8 cellular contexts compared by ENCODE assay signal in genomic region chr6:64330694-64331309, GRCh38.
DNase-seq lines count a peak whose midpoint lies in the region; ATAC-seq and TF ChIP-seq lines count a peak whose summit lies in the region.

No MANE protein-coding gene starts in this region.

- peaks cover 11% of the 10 kb centered on the region for H3K36me3 Mint-ChIP-seq in glutamatergic neuron (ENCODE audit: unreplicated experiment)

- peaks cover 1% of the 10 kb centered on the region for H3K27me3 Mint-ChIP-seq in glutamatergic neuron (ENCODE audit: unreplicated experiment)

- H3K4me1 Mint-ChIP-seq in glutamatergic neuron (ENCODE audit: low read depth, unreplicated experiment) = no peaks in the 10 kb centered on the region

- H3K4me3 ChIP-seq in WI38 (ENCODE audit: low read depth, low read length) = no peak overlapping the region

- H3K27ac Mint-ChIP-seq in glutamatergic neuron (ENCODE audit: unreplicated experiment) = no peak overlapping the region

- peak; percentile 6 for DNase-seq in COR-L47 (lab: John Stamatoyannopoulos, UW)
- peak; percentile 12 for DNase-seq in MV-4-11 (lab: John Stamatoyannopoulos, UW)
- DNase-seq in glutamatergic neuron = peak; percentile 93
- peak; percentile 33 for DNase-seq in putamen (ENCODE audit: low spot score)
- DNase-seq in effector CD8-positive, alpha-beta T cell (lab: John Stamatoyannopoulos, UW) = no peak

- ATAC-seq in GM19023 (IDR thresholded peaks at IDR 0.05; ENCODE audit: unreplicated experiment) = peak; percentile 63
- ATAC-seq in GM21360 (IDR thresholded peaks at IDR 0.05; ENCODE audit: unreplicated experiment) = no peak

- no peak overlapping the region for H3K4me3 Mint-ChIP-seq in glutamatergic neuron (ENCODE audit: unreplicated experiment)

- no peaks in the 10 kb centered on the region for H3K9me3 Mint-ChIP-seq in glutamatergic neuron (ENCODE audit: unreplicated experiment)

- TF ChIP-seq CTCF in WI38 (IDR thresholded peaks at IDR 0.05; ENCODE audit: low read depth, low read length) (peak; percentile 69), glutamatergic neuron (IDR thresholded peaks at IDR 0.05; ENCODE audit: partially characterized antibody, unreplicated experiment) (peak; percentile 67)
